ENCODE assay signal across 11 cellular contexts in genomic region chr11:30314625-30315024, GRCh38. TPM values are rescaled to one million over a fixed set of nuclear protein-coding genes. Genes with fewer than 3 reads are reported as not detected.
DNase-seq lines count a peak whose midpoint lies in the region; FAIRE-seq and TF ChIP-seq lines count a peak whose summit lies in the region.
"Had no signal": no experiment of that assay in that cellular context is flagged by ENCODE, and none has a peak within 500 bp of the region (broad histone marks: within the 10 kb centered on the region; RNA-seq: fewer than 3 reads in every experiment).

No MANE protein-coding gene starts in this region.

- intact Hi-C loops in OCI-LY7 (cut with micrococcal nuclease; ENCODE audit: unreplicated experiment) = loop anchor here (10.0 kb wide), 1 partner anchor 180 kb away; no protein-coding TSS in a partner anchor
- intact Hi-C loops in activated T-helper 1 cell treated with anti-CD3 and anti-CD28 coated beads, Interleukin-12 subunit alpha, Interleukin-12 subunit beta, Interleukin-2, Interleukin-4 antibody, amounts not matched to agents 30 ng/mL and 10 ng/mL and 1 ng/mL, durations not matched to agents 14 hours and 24 hours and 36 hours (cut with micrococcal nuclease) = no loop called here

- H3K27ac ChIP-seq in OCI-LY7 (ENCODE audit: low read depth, low read length, poor library complexity, severe bottlenecking) = no peak overlapping the region
- H3K27ac ChIP-seq: BLaER1, SJSA1 had no signal

- H3K27me3 Mint-ChIP-seq in activated T-helper 1 cell treated with anti-CD3 and anti-CD28 coated beads, Interleukin-12 subunit alpha, Interleukin-12 subunit beta, Interleukin-2, Interleukin-4 antibody, amounts not matched to agents 30 ng/mL and 10 ng/mL and 1 ng/mL, durations not matched to agents 14 hours and 24 hours and 36 hours (ENCODE audit: insufficient read depth) = peaks cover 43% of the 10 kb centered on the region

- no peaks in the 10 kb centered on the region for H4K20me1 ChIP-seq in OCI-LY7 (ENCODE audit: insufficient read depth, low read length)
- H4K20me1 ChIP-seq: BLaER1 had no signal

- no peak overlapping the region for H3K4me3 Mint-ChIP-seq in activated T-helper 1 cell treated with anti-CD3 and anti-CD28 coated beads, Interleukin-12 subunit alpha, Interleukin-12 subunit beta, Interleukin-2, Interleukin-4 antibody, amounts not matched to agents 30 ng/mL and 10 ng/mL and 1 ng/mL, durations not matched to agents 14 hours and 24 hours and 36 hours

- H3K9me2 ChIP-seq in OCI-LY7 (ENCODE audit: insufficient read depth, low read length) = no peaks in the 10 kb centered on the region

- H3K4me3 ChIP-seq in OCI-LY7 (ENCODE audit: low read depth, low read length, poor library complexity, severe bottlenecking) (no peak overlapping the region), epithelial cell of proximal tubule (ENCODE audit: low read depth, low read length) (no peak overlapping the region), skeletal muscle cell (ENCODE audit: low read depth, low read length) (no peak overlapping the region)
- H3K4me3 ChIP-seq: BLaER1, SJSA1 had no signal

- H3K9me3 ChIP-seq in OCI-LY7 (ENCODE audit: low read length) = 0 out of 2 replicates have a peak, but pooled peaks cover 8% of the 10 kb centered on the region
- H3K9me3 ChIP-seq: SJSA1 had no signal

- CTCF ChIA-PET in OCI-LY7 (lab: Charles Lee; ENCODE audit: unreplicated experiment) = no interaction called here

- H3K4me1 ChIP-seq in OCI-LY7 (ENCODE audit: insufficient read depth, low read length, poor library complexity, severe bottlenecking) = no peaks in the 10 kb centered on the region
- H3K4me1 ChIP-seq: SJSA1 had no signal

- DNase-seq in SKM-1 treated with dmso at 0.1 percent for 144 hours (lab: John Stamatoyannopoulos, UW; ENCODE audit: unreplicated experiment) = peak; percentile 24
- DNase-seq in SKM-1 (lab: John Stamatoyannopoulos, UW; ENCODE audit: unreplicated experiment) = no peak
- DNase-seq in OCI-LY7 (ENCODE audit: low spot score) = no peak
- DNase-seq in epithelial cell of proximal tubule (ENCODE audit: low read depth) = no peak
- peak; percentile 7 for DNase-seq in skeletal muscle cell (ENCODE audit: low read depth)
- no peak for DNase-seq in activated T-helper 1 cell treated with anti-CD3 and anti-CD28 coated beads, Interleukin-12 subunit alpha, Interleukin-12 subunit beta, Interleukin-2, Interleukin-4 antibody, amounts not matched to agents 30 ng/mL and 10 ng/mL and 1 ng/mL, durations not matched to agents 14 hours and 24 hours and 36 hours (ENCODE audit: low spot score)
- no peak for DNase-seq in RCC 7860 (ENCODE audit: low spot score)
- no peak for DNase-seq in HUDEP-2 (lab: John Stamatoyannopoulos, UW; ENCODE audit: unreplicated experiment in 76 of 76)
- DNase-seq: NCI-H1105 treated with DMSO at 0.1 percent for 48 hours had no signal

- no peak for FAIRE-seq in RCC 7860 (lab: Jason Lieb, UNC)

- peak; percentile 76 for TF ChIP-seq CTCF in OCI-LY7 (conservative IDR thresholded peaks at IDR 0.05; ENCODE audit: low read length)
- peak; percentile 64 for TF ChIP-seq CTCF in epithelial cell of proximal tubule (conservative IDR thresholded peaks at IDR 0.05; ENCODE audit: low read depth, low read length)

- no peaks in the 10 kb centered on the region for H3K36me3 Mint-ChIP-seq in activated T-helper 1 cell treated with anti-CD3 and anti-CD28 coated beads, Interleukin-12 subunit alpha, Interleukin-12 subunit beta, Interleukin-2, Interleukin-4 antibody, amounts not matched to agents 30 ng/mL and 10 ng/mL and 1 ng/mL, durations not matched to agents 14 hours and 24 hours and 36 hours (ENCODE audit: low read depth)

- peaks cover 9% of the 10 kb centered on the region for H3K4me1 Mint-ChIP-seq in activated T-helper 1 cell treated with anti-CD3 and anti-CD28 coated beads, Interleukin-12 subunit alpha, Interleukin-12 subunit beta, Interleukin-2, Interleukin-4 antibody, amounts not matched to agents 30 ng/mL and 10 ng/mL and 1 ng/mL, durations not matched to agents 14 hours and 24 hours and 36 hours (ENCODE audit: low read depth)

- H3K27ac Mint-ChIP-seq in activated T-helper 1 cell treated with anti-CD3 and anti-CD28 coated beads, Interleukin-12 subunit alpha, Interleukin-12 subunit beta, Interleukin-2, Interleukin-4 antibody, amounts not matched to agents 30 ng/mL and 10 ng/mL and 1 ng/mL, durations not matched to agents 14 hours and 24 hours and 36 hours = no peak overlapping the region

- no TSS peak for BruUV-seq in OCI-LY7 (replicated peaks; lab: Mats Ljungman, UMichigan)

- no peak overlapping the region for H2AFZ ChIP-seq in OCI-LY7 (ENCODE audit: low read length)

- peaks cover 4% of the 10 kb centered on the region for H3K9me3 Mint-ChIP-seq in activated T-helper 1 cell treated with anti-CD3 and anti-CD28 coated beads, Interleukin-12 subunit alpha, Interleukin-12 subunit beta, Interleukin-2, Interleukin-4 antibody, amounts not matched to agents 30 ng/mL and 10 ng/mL and 1 ng/mL, durations not matched to agents 14 hours and 24 hours and 36 hours

- no peaks in the 10 kb centered on the region for H3K79me2 ChIP-seq in OCI-LY7 (ENCODE audit: insufficient read depth, low read depth, low read length)

- H3K36me3 ChIP-seq in OCI-LY7 (ENCODE audit: insufficient read depth, low read length) = no peaks in the 10 kb centered on the region
- H3K36me3 ChIP-seq: BLaER1, SJSA1 had no signal

- H3K4me2 ChIP-seq in OCI-LY7 (ENCODE audit: low read length) = no peak overlapping the region
- H3K4me2 ChIP-seq: BLaER1 had no signal

- POLR2A ChIA-PET in OCI-LY7 (lab: Charles Lee) = interaction anchor here (0.6 to 0.7 kb wide), 3 partner anchors 29 to 711 kb away, joined by 3 to 4 read pairs (median 3); no protein-coding TSS in a partner anchor

RNA-seq across cellular contexts. Expression of gene ARL14EP, which starts 8.3 kb away (rescaled TPM):
- 30.9 and 37.8 TPM in 2 replicates for total RNA-seq in OCI-LY7 (2014; rRNA removed; shearing (Covaris generic))
- 51.5 and 57.1 TPM in 2 replicates for total RNA-seq in OCI-LY7 (2022)
- total RNA-seq in epithelial cell of proximal tubule = 13.7 and 15.2 TPM in 2 replicates
- 47.6 and 48.8 TPM in 2 replicates for total RNA-seq in activated T-helper 1 cell treated with anti-CD3 and anti-CD28 coated beads, Interleukin-12 subunit alpha, Interleukin-12 subunit beta, Interleukin-2, Interleukin-4 antibody, amounts not matched to agents 30 ng/mL and 10 ng/mL and 1 ng/mL, durations not matched to agents 14 hours and 24 hours and 36 hours

Comparison
In these comparisons a context has a peak if more than half of its experiments do, and no peak if none do; other contexts are left out.
1. DNase-seq: peak in SKM-1 treated with dmso at 0.1 percent for 144 hours (single experiment) and skeletal muscle cell (single experiment); none in SKM-1 (single experiment), OCI-LY7 (single experiment), epithelial cell of proximal tubule (single experiment), activated T-helper 1 cell treated with anti-CD3 and anti-CD28 coated beads, Interleukin-12 subunit alpha, Interleukin-12 subunit beta, Interleukin-2, Interleukin-4 antibody, amounts not matched to agents 30 ng/mL and 10 ng/mL and 1 ng/mL, durations not matched to agents 14 hours and 24 hours and 36 hours (single experiment), RCC 7860 (single experiment) and HUDEP-2 (0 of 76).